24 cellular contexts compared by ENCODE assay signal in genomic region chr2:41618754-41619153, GRCh38.
"Had no signal": no experiment of that assay in that cellular context is flagged by ENCODE, and none has a peak within 500 bp of the region (broad histone marks: within the 10 kb centered on the region; RNA-seq: fewer than 3 reads in every experiment).

No MANE protein-coding gene starts in this region.

- H3K36me3 ChIP-seq: neural progenitor cell, vagina had no signal

- ATAC-seq: activated CD4-positive, alpha-beta T cell treated with anti-CD3 and anti-CD28 coated beads for 36 hours; activated T-helper 17 cell treated with anti-CD3 and anti-CD28 coated beads, Interleukin-2, amount 50 U/mL, for 72 hours; foreskin keratinocyte; left lobe of liver; naive thymus-derived CD8-positive, alpha-beta T cell had no signal

- H3K4me1 Mint-ChIP-seq: activated B cell treated with CpG ODN at 0.5 μM for 24 hours; activated CD4-positive, alpha-beta T cell treated with anti-CD3 and anti-CD28 coated beads for 36 hours; activated naive CD8-positive, alpha-beta T cell treated with anti-CD3 and anti-CD28 coated beads for 36 hours; activated T-helper 17 cell treated with anti-CD3 and anti-CD28 coated beads, Interleukin-2, amount 50 U/mL, for 72 hours; naive thymus-derived CD8-positive, alpha-beta T cell; neural progenitor cell had no signal

- H3K9me3 ChIP-seq: testis, vagina had no signal

- H3K27me3 Mint-ChIP-seq: activated B cell treated with CpG ODN at 0.5 μM for 24 hours had no signal

- FAIRE-seq: astrocyte had no signal

- H3K27ac ChIP-seq: foreskin keratinocyte, neural progenitor cell, testis, vagina had no signal

- H3K27me3 ChIP-seq: foreskin keratinocyte, neural progenitor cell, testis, vagina had no signal

- H3K36me3 Mint-ChIP-seq: activated naive CD8-positive, alpha-beta T cell treated with anti-CD3 and anti-CD28 coated beads for 36 hours; naive thymus-derived CD8-positive, alpha-beta T cell; neural progenitor cell had no signal

- H3K4me3 Mint-ChIP-seq: activated B cell treated with CpG ODN at 0.5 μM for 24 hours; activated CD4-positive, alpha-beta T cell treated with anti-CD3 and anti-CD28 coated beads for 36 hours; activated naive CD8-positive, alpha-beta T cell treated with anti-CD3 and anti-CD28 coated beads for 36 hours; activated T-cell treated with anti-CD3 and anti-CD28 coated beads, Interleukin-2, amount 50 U/mL, for 24 hours; activated T-helper 17 cell treated with anti-CD3 and anti-CD28 coated beads, Interleukin-2, amount 50 U/mL, for 72 hours; naive thymus-derived CD8-positive, alpha-beta T cell; neural progenitor cell had no signal

- DNase-seq: activated B cell treated with CpG ODN at 0.5 μM for 24 hours; activated CD4-positive, alpha-beta T cell treated with anti-CD3 and anti-CD28 coated beads for 36 hours; activated CD4-positive, alpha-beta T cell treated with anti-CD3 and anti-CD28 coated beads, Interleukin-2, amount 50 U/mL, for 4 hours; activated CD8-positive, alpha-beta memory T cell treated with anti-CD3 and anti-CD28 coated beads for 24 hours; activated CD8-positive, alpha-beta memory T cell treated with anti-CD3 and anti-CD28 coated beads, Interleukin-2, amount 50 U/mL, for 4 hours; activated naive CD8-positive, alpha-beta T cell treated with anti-CD3 and anti-CD28 coated beads for 36 hours; activated T-cell treated with anti-CD3 and anti-CD28 coated beads, Interleukin-2, amount 50 U/mL, for 24 hours; central memory CD4-positive, alpha-beta T cell; dermis blood vessel endothelial cell; effector CD8-positive, alpha-beta T cell; foreskin keratinocyte; kidney; naive thymus-derived CD8-positive, alpha-beta T cell; retina; stimulated activated CD4-positive, alpha-beta T cell treated with anti-CD3 and anti-CD28 coated beads, Interleukin-2, amount 100 ng/mL, for 48 hours; stimulated activated naive CD4-positive, alpha-beta T cell; testis; trophoblast cell had no signal

- H3K27ac Mint-ChIP-seq: activated B cell treated with CpG ODN at 0.5 μM for 24 hours; activated CD4-positive, alpha-beta T cell treated with anti-CD3 and anti-CD28 coated beads for 36 hours; activated naive CD8-positive, alpha-beta T cell treated with anti-CD3 and anti-CD28 coated beads for 36 hours; activated T-cell treated with anti-CD3 and anti-CD28 coated beads, Interleukin-2, amount 50 U/mL, for 24 hours; activated T-helper 17 cell treated with anti-CD3 and anti-CD28 coated beads, Interleukin-2, amount 50 U/mL, for 72 hours; naive thymus-derived CD8-positive, alpha-beta T cell; neural progenitor cell had no signal

- H3K4me3 ChIP-seq: lung, neural progenitor cell, testis, vagina had no signal

- H3K9me3 Mint-ChIP-seq: activated B cell treated with CpG ODN at 0.5 μM for 24 hours; activated naive CD8-positive, alpha-beta T cell treated with anti-CD3 and anti-CD28 coated beads for 36 hours; activated T-cell treated with anti-CD3 and anti-CD28 coated beads, Interleukin-2, amount 50 U/mL, for 24 hours; activated T-helper 17 cell treated with anti-CD3 and anti-CD28 coated beads, Interleukin-2, amount 50 U/mL, for 72 hours; naive thymus-derived CD8-positive, alpha-beta T cell; neural progenitor cell had no signal

- H3K4me1 ChIP-seq: foreskin keratinocyte, neural progenitor cell, testis, vagina had no signal
